ENCODE assay signal across 1 cellular context in genomic region chr14:73761621-73762355, GRCh38.
A peak's percentile ranks its signal among the peaks of the same experiment; 100 is the strongest.
TF ChIP-seq lines count a peak whose summit lies in the region.

No MANE protein-coding gene starts in this region.

TF ChIP-seq in GM12878, 131 proteins besides CTCF, POLR2A, EP300 and RAD21 (continued from another document and continues in another):
- TF ChIP-seq E4F1 (IDR thresholded peaks at IDR 0.05; ENCODE audit: borderline replicate concordance, partially characterized antibody) (no peak), USF1 (IDR thresholded peaks at IDR 0.05; ENCODE audit: borderline replicate concordance, extremely low read length, insufficient read depth, low read depth, low read length) (no peak), BCLAF1 (IDR thresholded peaks at IDR 0.05) (no peak), CEBPB (IDR thresholded peaks at IDR 0.05; ENCODE audit: borderline replicate concordance in 1 of 2, low read depth in 2 of 2, low read length in 2 of 2) (no peak), ZBTB40 (IDR thresholded peaks at IDR 0.05; ENCODE audit: borderline replicate concordance) (no peak), TCF3 (IDR thresholded peaks at IDR 0.05; ENCODE audit: borderline replicate concordance, insufficient read depth, low read depth, low read length) (no peak), HDGF (IDR thresholded peaks at IDR 0.05) (no peak), ATF2 (IDR thresholded peaks at IDR 0.05; ENCODE audit: low read length) (no peak), NFIC (IDR thresholded peaks at IDR 0.05; ENCODE audit: low read depth, low read length) (no peak), TARDBP (IDR thresholded peaks at IDR 0.05; ENCODE audit: borderline replicate concordance) (no peak), NR2C1 (IDR thresholded peaks at IDR 0.05) (peak; percentile 27; the same call in 1 of the 2 replicates), PRDM15 (CRISPR knock-in tag; IDR thresholded peaks at IDR 0.05) (no peak), ZNF622 (IDR thresholded peaks at IDR 0.05) (no peak), BHLHE40 (IDR thresholded peaks at IDR 0.05; ENCODE audit: borderline replicate concordance in 1 of 2, low read depth in 2 of 2, low read length in 1 of 2) (no peak), IRF5 (IDR thresholded peaks at IDR 0.05; ENCODE audit: borderline replicate concordance) (no peak), ASH2L (IDR thresholded peaks at IDR 0.05; ENCODE audit: borderline replicate concordance, low read depth) (no peak), PAX8 (IDR thresholded peaks at IDR 0.05) (no peak), CHD4 (IDR thresholded peaks at IDR 0.05) (no peak), CBX3 (IDR thresholded peaks at IDR 0.05; ENCODE audit: borderline replicate concordance, low read depth) (no peak), ZBTB11 (CRISPR knock-in tag; IDR thresholded peaks at IDR 0.05) (no peak), SRF (IDR thresholded peaks at IDR 0.05; ENCODE audit: low read depth in 2 of 2, low read length in 2 of 2) (no peak), NKRF (conservative IDR thresholded peaks at IDR 0.05) (no peak), RUNX3 (IDR thresholded peaks at IDR 0.05; ENCODE audit: low read length) (no peak), SMAD1 (IDR thresholded peaks at IDR 0.05; ENCODE audit: low read depth, partially characterized antibody) (no peak), FOXK2 (IDR thresholded peaks at IDR 0.05) (no peak), KAT2A (conservative IDR thresholded peaks at IDR 0.05; ENCODE audit: control insufficient read depth, low read depth, low read length) (no peak), HCFC1 (IDR thresholded peaks at IDR 0.05; ENCODE audit: low read length) (no peak), RAD51 (IDR thresholded peaks at IDR 0.05) (no peak), RFX5 (IDR thresholded peaks at IDR 0.05; ENCODE audit: low read depth, low read length) (no peak), MYC (IDR thresholded peaks at IDR 0.05; ENCODE audit: insufficient read depth, insufficient read length, insufficient replicate concordance, low read length, severe bottlenecking) (no peak), ZNF384 (IDR thresholded peaks at IDR 0.05; ENCODE audit: borderline replicate concordance, low read depth, low read length) (peak; percentile 62; the same call in 1 of the 2 replicates), YBX1 (IDR thresholded peaks at IDR 0.05) (no peak), NRF1 (conservative IDR thresholded peaks at IDR 0.05; ENCODE audit: low read depth, low read length) (no peak), RELA (IDR thresholded peaks at IDR 0.05; ENCODE audit: borderline replicate concordance, partially characterized antibody) (no peak), FOXM1 (IDR thresholded peaks at IDR 0.05; ENCODE audit: low read depth, low read length) (no peak), TAF1 (IDR thresholded peaks at IDR 0.05; ENCODE audit: borderline replicate concordance, low read depth, low read length) (no peak), TCF7 (IDR thresholded peaks at IDR 0.05; ENCODE audit: borderline replicate concordance) (no peak)
